ENCODE assay signal across 16 cellular contexts in genomic region chr4:169253087-169253675, GRCh38. TPM values are rescaled to one million over a fixed set of nuclear protein-coding genes. Genes with fewer than 3 reads are reported as not detected.
DNase-seq lines count a peak whose midpoint lies in the region; ATAC-seq and TF ChIP-seq lines count a peak whose summit lies in the region.
"Had no signal": no experiment of that assay in that cellular context is flagged by ENCODE, and none has a peak within 500 bp of the region (broad histone marks: within the 10 kb centered on the region; RNA-seq: fewer than 3 reads in every experiment).

No MANE protein-coding gene starts in this region.

- H2BK12ac ChIP-seq in H9 (ENCODE audit: insufficient read length, low read depth, low read length) = no peak overlapping the region

- H3K27me3 ChIP-seq in H9 (ENCODE audit: insufficient read depth, low read length) = no peaks in the 10 kb centered on the region
- H3K27me3 ChIP-seq in mesendoderm (ENCODE audit: insufficient read depth, low read length, poor library complexity) = no peaks in the 10 kb centered on the region
- H3K27me3 ChIP-seq: ascending aorta, vagina had no signal

- H3K18ac ChIP-seq in H9 (ENCODE audit: insufficient read length, low read depth, low read length) (no peak overlapping the region), mesendoderm (ENCODE audit: low read length) (no peak overlapping the region)

- WGBS in H9 (ENCODE audit: extremely low coverage, insufficient read length, low lambda C conversion rate) = no CpG with 5 or more reads among the region's 2 CpGs
- no CpG with 5 or more reads among the region's 2 CpGs for WGBS in mesendoderm (ENCODE audit: extremely low coverage, insufficient coverage, low lambda C conversion rate)

- H4K5ac ChIP-seq in H9 (ENCODE audit: insufficient read length, low read depth, low read length) = no peak overlapping the region
- H4K5ac ChIP-seq in mesendoderm (ENCODE audit: low read length) = no peak overlapping the region

- H3K14ac ChIP-seq in H9 (ENCODE audit: insufficient read depth, low read length) = no peak overlapping the region

- H3K23ac ChIP-seq in H9 (ENCODE audit: insufficient read length, low read depth, low read length) (no peak overlapping the region), mesendoderm (ENCODE audit: low read length) (no peak overlapping the region)

- no peak for TF ChIP-seq CTCF in H9 (conservative IDR thresholded peaks at IDR 0.05)
- TF ChIP-seq CTCF in WTC11 (IDR thresholded peaks at IDR 0.05) = no peak

- POLR2A ChIA-PET in WTC11 (lab: Charles Lee) = no interaction called here

- CTCF ChIA-PET in WTC11 (lab: Charles Lee) = no interaction called here

- H2AK5ac ChIP-seq in H9 (ENCODE audit: insufficient read length, low read length) (no peak overlapping the region), mesendoderm (ENCODE audit: low read length) (no peak overlapping the region)

- H3K4ac ChIP-seq in H9 (ENCODE audit: low read depth, low read length) (no peak overlapping the region), mesendoderm (ENCODE audit: low read depth, low read length) (no peak overlapping the region)

- H2AFZ ChIP-seq in H9 (ENCODE audit: low read length) = no peak overlapping the region

- no peaks in the 10 kb centered on the region for H3K23me2 ChIP-seq in H9 (ENCODE audit: insufficient read length, low read depth, low read length, poor library complexity, severe bottlenecking)

- H3K79me2 ChIP-seq in H9 (ENCODE audit: insufficient read depth, low read length) = peaks cover 4% of the 10 kb centered on the region; the same call in 1 of the 2 replicates
- H3K79me2 ChIP-seq in mesendoderm (ENCODE audit: control insufficient read depth, insufficient read depth, low read length) = peaks cover 44% of the 10 kb centered on the region

- H3K36me3 ChIP-seq in mesendoderm (ENCODE audit: control insufficient read depth, insufficient read depth, low read length) = no peaks in the 10 kb centered on the region
- H3K36me3 ChIP-seq: ascending aorta, vagina, WERI-Rb-1 had no signal

- H2BK5ac ChIP-seq in H9 (ENCODE audit: insufficient read length, low read length) = no peak overlapping the region
- no peak overlapping the region for H2BK5ac ChIP-seq in mesendoderm (ENCODE audit: low read length)

- H3K4me1 Mint-ChIP-seq in H9 (peaks cover 56 to 58% of the 10 kb centered on the region in 2 experiments), WTC11 (peaks cover 70% of the 10 kb centered on the region)

- no peaks in the 10 kb centered on the region for H3K9me3 ChIP-seq in H9 (ENCODE audit: control insufficient read depth, low read depth, low read length)
- H3K9me3 ChIP-seq: ascending aorta, vagina had no signal

- H3K27me3 Mint-ChIP-seq in H9 (ENCODE audit: low read depth) = no peaks in the 10 kb centered on the region
- no peaks in the 10 kb centered on the region for H3K27me3 Mint-ChIP-seq in WTC11 (ENCODE audit: low read depth)

- H4K20me1 ChIP-seq in H9 (ENCODE audit: control insufficient read depth, insufficient read depth, insufficient read length) = no peaks in the 10 kb centered on the region

- no peak overlapping the region for H4K91ac ChIP-seq in H9 (ENCODE audit: insufficient read length, low read depth, low read length)

- H2BK20ac ChIP-seq in H9 (ENCODE audit: low read depth, low read length, poor library complexity, severe bottlenecking) = no peak overlapping the region

- H4K8ac ChIP-seq in H9 (replicated peaks; ENCODE audit: insufficient read length, low read depth, low read length) (no peak overlapping the region), mesendoderm (ENCODE audit: low read depth, low read length) (no peak overlapping the region)

- H3K27ac Mint-ChIP-seq in H9 (peak overlapping the region in 2 of 3 experiments; percentile 13 to 31; a peak in 1 of 7 replicates), WTC11 (0 out of 2 replicates have a peak overlapping the region, but pooled peaks have one; percentile 95)

- no peak overlapping the region for H3K9ac ChIP-seq in H9 (ENCODE audit: extremely low read depth, insufficient read length, low read length)
- H3K9ac ChIP-seq in mesendoderm (ENCODE audit: low read length) = no peak overlapping the region

- no peak overlapping the region for H3K4me2 ChIP-seq in H9 (ENCODE audit: insufficient read depth, insufficient read length, low read length)
- H3K4me2 ChIP-seq in mesendoderm (ENCODE audit: low read length) = no peak overlapping the region

- H3K36me3 Mint-ChIP-seq in H9 (ENCODE audit: insufficient read depth in 1 of 3, low read depth in 3 of 3) (peaks cover 2 to 8% (median 7%) of the 10 kb centered on the region in 3 experiments; a peak in 6 of 7 replicates), WTC11 (peaks cover 7% of the 10 kb centered on the region)

- H3K56ac ChIP-seq in H9 (ENCODE audit: insufficient read length, low read depth, low read length) (no peak overlapping the region), mesendoderm (ENCODE audit: low read length) (no peak overlapping the region)

- peaks cover 0 to 1% of the 10 kb centered on the region in 2 experiments; a peak in 1 of 5 replicates for H3K9me3 Mint-ChIP-seq in H9
- peaks cover 7% of the 10 kb centered on the region for H3K9me3 Mint-ChIP-seq in WTC11
- H3K9me3 Mint-ChIP-seq: neural crest cell had no signal

- no peak overlapping the region for H2BK120ac ChIP-seq in H9 (ENCODE audit: low read depth, low read length, poor library complexity, severe bottlenecking)
- H2BK120ac ChIP-seq in mesendoderm (ENCODE audit: low read depth, low read length) = no peak overlapping the region

- H3K4me3 Mint-ChIP-seq in H9 = no peak overlapping the region
- no peak overlapping the region for H3K4me3 Mint-ChIP-seq in WTC11
- H3K4me3 Mint-ChIP-seq: neural crest cell had no signal

- no peak overlapping the region for H2BK15ac ChIP-seq in H9 (ENCODE audit: low read depth, low read length)
- H2BK15ac ChIP-seq in mesendoderm (replicated peaks; ENCODE audit: low read depth) = peak overlapping the region; percentile 57

- H3K79me1 ChIP-seq in H9 (ENCODE audit: insufficient read depth, low read depth, low read length, poor library complexity, severe bottlenecking) = no peaks in the 10 kb centered on the region
- H3K79me1 ChIP-seq in mesendoderm (ENCODE audit: low read length) = peaks cover 2% of the 10 kb centered on the region

- in situ Hi-C loops in ACHN (cut with HindIII; ENCODE audit: low pct_ligation_motif_present, low pct_unique_long_range_greater_than_20kb, low sequenced_read_pairs) = no loop called here

- peaks cover 17% of the 10 kb centered on the region; the same call in 1 of the 2 replicates for H3K4me1 ChIP-seq in H9 (ENCODE audit: insufficient read depth, low read length)
- H3K4me1 ChIP-seq in mesendoderm (ENCODE audit: control insufficient read depth, low read depth, low read length) = peaks cover 27% of the 10 kb centered on the region

- H3K27ac ChIP-seq in H9 (ENCODE audit: insufficient read length, low read depth, low read length) = no peak overlapping the region
- no peak overlapping the region for H3K27ac ChIP-seq in mesendoderm (ENCODE audit: low read depth, low read length)
- H3K27ac ChIP-seq: RWPE1, vagina, WERI-Rb-1 had no signal

- no peak overlapping the region for H3K4me3 ChIP-seq in mesendoderm (ENCODE audit: low read length)
- H3K4me3 ChIP-seq: ascending aorta, vagina had no signal

- no peak overlapping the region for H3T11ph ChIP-seq in H9 (ENCODE audit: low read length)

- ATAC-seq in WTC11 (no peak), HG03175 (IDR thresholded peaks at IDR 0.05; ENCODE audit: unreplicated experiment) (no peak)

- DNase-seq in ACHN (peak; percentile 49), H9 (no peak), WTC11 (ENCODE audit: low spot score) (no peak), mesendoderm (no peak), ecto neural progenitor cell (ENCODE audit: low spot score) (no peak), NCI-H2029 (lab: John Stamatoyannopoulos, UW) (no peak)
- no peak for DNase-seq in central memory CD4-positive, alpha-beta T cell
- DNase-seq: KBM-7; NCI-H2081 treated with DMSO at 0.1 percent for 48 hours; stimulated activated CD4-positive, alpha-beta T cell treated with anti-CD3 and anti-CD28 coated beads, Interleukin-12 subunit alpha, Interleukin-12 subunit beta, amount 100 ng/mL, for 4 hours; WERI-Rb-1 had no signal

TF ChIP-seq in WTC11, 78 proteins besides CTCF, POLR2A, EP300 and RAD21 (continues in another document):
- TF ChIP-seq PRDM15 (CRISPR knock-in tag; IDR thresholded peaks at IDR 0.05) (no peak), NFE2L1 (CRISPR knock-in tag; IDR thresholded peaks at IDR 0.05) (no peak)

RNA-seq across cellular contexts. Expression of gene SH3RF1, which starts 17.6 kb away (rescaled TPM):
- 14.9 and 15.3 TPM in 2 replicates for total RNA-seq in H9 (2021)
- 11.1 to 16.6 TPM (median 13.2 TPM) in 3 replicates for total RNA-seq in WTC11 (2021)
- 10.7 TPM for polyA plus RNA-seq in mesendoderm (2013, experiment 1 of 2)
- polyA plus RNA-seq in mesendoderm (2013, experiment 2 of 2) = 10.5 TPM
